In the genomic region with DNA sequence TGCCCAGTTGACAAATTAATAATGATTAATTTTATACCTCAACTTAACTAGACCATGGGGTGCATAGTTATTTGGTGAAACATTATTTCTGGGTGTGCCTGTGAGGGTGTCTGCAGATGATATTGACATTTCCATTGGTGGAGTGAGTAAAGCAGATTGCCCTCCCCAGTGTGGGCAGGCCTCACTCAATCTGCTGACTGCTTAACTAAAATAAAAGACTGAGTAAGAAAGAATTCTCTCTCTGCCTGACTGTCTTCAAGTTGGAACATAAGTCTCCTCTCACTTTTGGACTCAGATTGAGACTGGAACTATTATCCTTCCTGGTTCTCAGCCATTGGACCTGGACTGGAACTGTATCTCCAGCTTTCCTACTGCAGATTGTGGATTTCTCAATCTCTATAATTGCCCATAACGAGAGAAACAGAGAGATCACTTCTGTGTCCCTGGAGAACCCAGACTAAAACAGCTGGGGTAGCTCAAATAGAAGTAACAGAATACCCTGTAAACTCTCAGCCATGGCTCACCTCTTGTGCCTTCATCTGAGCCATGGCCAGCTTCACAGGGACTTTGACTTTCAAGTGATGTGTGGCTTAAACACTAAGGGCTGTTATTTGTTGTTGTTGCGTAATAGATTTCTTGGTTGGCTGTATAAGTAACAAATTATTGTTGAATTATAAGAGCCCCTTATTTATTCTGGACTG, we compare ENCODE assay signal across 29 cellular contexts.
"Had no signal": no experiment of that assay in that cellular context is flagged by ENCODE, and none has a peak within 500 bp of the region (broad histone marks: within the 10 kb centered on the region; RNA-seq: fewer than 3 reads in every experiment).

No MANE protein-coding gene starts in this region.

- H3K27me3 Mint-ChIP-seq: activated naive CD8-positive, alpha-beta T cell; stimulated activated naive CD8-positive, alpha-beta T cell treated with anti-CD3 and anti-CD28 coated beads, Interleukin-15, amount 100 ng/mL, for 72 hours had no signal

- DNase-seq: activated CD4-positive, alpha-beta T cell treated with anti-CD3 and anti-CD28 coated beads for 4 hours; activated CD4-positive, alpha-beta T cell treated with anti-CD3 and anti-CD28 coated beads, Interleukin-2, amount 50 U/mL, for 48 hours; activated CD4-positive, CD25-positive, alpha-beta regulatory T cell; activated CD8-positive, alpha-beta memory T cell treated with anti-CD3 and anti-CD28 coated beads, Interleukin-2, amount 50 U/mL, for 48 hours; activated naive CD4-positive, alpha-beta T cell; activated T-cell treated with anti-CD3 and anti-CD28 coated beads, Interleukin-2, amount 50 U/mL, for 4 hours; adrenal gland; colonic mucosa; dorsolateral prefrontal cortex; endodermal cell; esophagus squamous epithelium; heart right ventricle; islet precursor cell; left cardiac atrium; mammary epithelial cell; naive thymus-derived CD8-positive, alpha-beta T cell; stimulated activated CD4-positive, alpha-beta T cell treated with anti-CD3 and anti-CD28 coated beads, Interleukin-1b, Interleukin-23, amount 100 ng/mL, for 48 hours; stimulated activated naive CD8-positive, alpha-beta T cell treated with anti-CD3 and anti-CD28 coated beads, Interleukin-15, amount 100 ng/mL, for 72 hours; T1000; tibial artery had no signal

- H3K27ac ChIP-seq: adrenal gland, breast epithelium, colonic mucosa, dorsolateral prefrontal cortex, esophagus squamous epithelium, gastroesophageal sphincter, heart right ventricle, skin epidermis, tibial artery had no signal

- ATAC-seq: activated T-cell treated with anti-CD3 and anti-CD28 coated beads, Interleukin-2, amount 50 U/mL, for 4 hours; gastroesophageal sphincter; naive thymus-derived CD8-positive, alpha-beta T cell; stimulated activated effector memory CD8-positive, alpha-beta T cell treated with anti-CD3 and anti-CD28 coated beads, Interleukin-12 subunit alpha, Interleukin-12 subunit beta, amount 100 ng/mL, for 72 hours; stimulated activated naive CD8-positive, alpha-beta T cell treated with anti-CD3 and anti-CD28 coated beads, Interleukin-15, amount 100 ng/mL, for 72 hours had no signal

- H3K27me3 ChIP-seq: adrenal gland, breast epithelium, colonic mucosa, dorsolateral prefrontal cortex, esophagus squamous epithelium, gastroesophageal sphincter, heart right ventricle, tibial artery had no signal

- H3K4me1 ChIP-seq: adrenal gland, breast epithelium, colonic mucosa, esophagus squamous epithelium, gastroesophageal sphincter had no signal

- H3K4me3 Mint-ChIP-seq: activated naive CD8-positive, alpha-beta T cell; activated T-cell treated with anti-CD3 and anti-CD28 coated beads, Interleukin-2, amount 50 U/mL, for 4 hours; endodermal cell; mesothelial cell of epicardium; naive thymus-derived CD8-positive, alpha-beta T cell; stimulated activated effector memory CD8-positive, alpha-beta T cell treated with anti-CD3 and anti-CD28 coated beads, Interleukin-12 subunit alpha, Interleukin-12 subunit beta, amount 100 ng/mL, for 72 hours; stimulated activated naive CD8-positive, alpha-beta T cell treated with anti-CD3 and anti-CD28 coated beads, Interleukin-15, amount 100 ng/mL, for 72 hours; T-helper 1 cell treated with Interleukin-12 subunit alpha and Interleukin-12 subunit beta and Interleukin-4 antibody, amounts not matched to agents 30 μg/mL and 1 μg/mL, for 36 hours had no signal

- H3K36me3 Mint-ChIP-seq: activated naive CD8-positive, alpha-beta T cell; naive thymus-derived CD8-positive, alpha-beta T cell; stimulated activated effector memory CD8-positive, alpha-beta T cell treated with anti-CD3 and anti-CD28 coated beads, Interleukin-12 subunit alpha, Interleukin-12 subunit beta, amount 100 ng/mL, for 72 hours had no signal

- H3K27ac Mint-ChIP-seq: activated naive CD8-positive, alpha-beta T cell; activated T-helper 2 cell treated with anti-CD3 and anti-CD28 coated beads, Interferon-gamma antibody, Interleukin-2, Interleukin-4, amounts not matched to agents 10 μg/mL and 5 μg/mL and 100 μg/mL, durations not matched to agents 14 hours and 24 hours and 36 hours; endodermal cell; mesothelial cell of epicardium; naive thymus-derived CD8-positive, alpha-beta T cell; progenitor cell of endocrine pancreas; stimulated activated effector memory CD8-positive, alpha-beta T cell treated with anti-CD3 and anti-CD28 coated beads, Interleukin-12 subunit alpha, Interleukin-12 subunit beta, amount 100 ng/mL, for 72 hours; stimulated activated naive CD8-positive, alpha-beta T cell treated with anti-CD3 and anti-CD28 coated beads, Interleukin-15, amount 100 ng/mL, for 72 hours; T-helper 1 cell treated with Interleukin-12 subunit alpha and Interleukin-12 subunit beta and Interleukin-4 antibody, amounts not matched to agents 30 μg/mL and 1 μg/mL, for 36 hours had no signal

- H3K36me3 ChIP-seq: adrenal gland, breast epithelium, colonic mucosa, esophagus squamous epithelium, gastroesophageal sphincter, heart right ventricle, tibial artery had no signal

- H3K4me3 ChIP-seq: adrenal gland, breast epithelium, colonic mucosa, dorsolateral prefrontal cortex, esophagus squamous epithelium, gastroesophageal sphincter, heart right ventricle, skin epidermis, tibial artery had no signal

- H3K4me1 Mint-ChIP-seq: endodermal cell; mesothelial cell of epicardium; naive thymus-derived CD8-positive, alpha-beta T cell; stimulated activated effector memory CD8-positive, alpha-beta T cell treated with anti-CD3 and anti-CD28 coated beads, Interleukin-12 subunit alpha, Interleukin-12 subunit beta, amount 100 ng/mL, for 72 hours; stimulated activated naive CD8-positive, alpha-beta T cell treated with anti-CD3 and anti-CD28 coated beads, Interleukin-15, amount 100 ng/mL, for 72 hours had no signal

- H3K9me3 Mint-ChIP-seq: activated T-helper 2 cell treated with anti-CD3 and anti-CD28 coated beads, Interferon-gamma antibody, Interleukin-2, Interleukin-4, amounts not matched to agents 10 μg/mL and 5 μg/mL and 100 μg/mL, durations not matched to agents 14 hours and 24 hours and 36 hours; stimulated activated effector memory CD8-positive, alpha-beta T cell treated with anti-CD3 and anti-CD28 coated beads, Interleukin-12 subunit alpha, Interleukin-12 subunit beta, amount 100 ng/mL, for 72 hours; stimulated activated naive CD8-positive, alpha-beta T cell treated with anti-CD3 and anti-CD28 coated beads, Interleukin-15, amount 100 ng/mL, for 72 hours; T-helper 1 cell treated with Interleukin-12 subunit alpha and Interleukin-12 subunit beta and Interleukin-4 antibody, amounts not matched to agents 30 μg/mL and 1 μg/mL, for 36 hours had no signal

- H3K9me3 ChIP-seq: breast epithelium, colonic mucosa, tibial artery had no signal
